ENCODE assay signal across 13 cellular contexts in the genomic region with DNA sequence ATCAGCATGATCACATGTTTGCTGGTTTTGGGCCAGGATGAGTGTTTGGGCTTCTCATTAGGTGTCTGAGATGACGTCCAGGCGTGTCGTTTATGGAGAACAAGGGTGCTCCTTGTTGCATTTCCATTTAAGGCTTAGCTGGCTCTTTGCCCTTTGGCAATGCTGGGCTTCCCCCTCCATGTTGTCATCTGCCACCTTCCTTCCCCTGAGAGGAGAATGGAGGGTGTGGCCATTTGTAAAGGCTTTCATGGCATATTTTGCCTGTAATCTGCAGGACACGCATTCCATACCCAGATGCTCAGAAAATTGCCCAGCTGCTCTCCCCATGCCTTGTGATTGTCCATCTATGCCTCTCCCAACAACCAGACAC. TPM values are rescaled to one million over a fixed set of nuclear protein-coding genes. Genes with fewer than 3 reads are reported as not detected.
A peak's percentile ranks its signal among the peaks of the same experiment; 100 is the strongest.
DNase-seq lines count a peak whose midpoint lies in the region; ATAC-seq and TF ChIP-seq lines count a peak whose summit lies in the region.
"Had no signal": no experiment of that assay in that cellular context is flagged by ENCODE, and none has a peak within 500 bp of the region (broad histone marks: within the 10 kb centered on the region; RNA-seq: fewer than 3 reads in every experiment).

No MANE protein-coding gene starts in this region.

- H3K4me3 ChIP-seq in SJCRH30 (no peak overlapping the region), left lung (no peak overlapping the region)
- H3K4me3 ChIP-seq: dorsolateral prefrontal cortex, K562 had no signal

- no peak overlapping the region for H3K27ac Mint-ChIP-seq in activated CD4-positive, alpha-beta T cell treated with anti-CD3 and anti-CD28 coated beads for 36 hours
- H3K27ac Mint-ChIP-seq: T-helper 1 cell treated with Interleukin-12 subunit alpha and Interleukin-12 subunit beta and Interleukin-4 antibody, amounts not matched to agents 30 μg/mL and 1 μg/mL, for 36 hours had no signal

- no peak for TF ChIP-seq CTCF in left lung (IDR thresholded peaks at IDR 0.05)

- peak overlapping the region; percentile 98 for H3K27ac ChIP-seq in SJCRH30
- peak overlapping the region in 1 of 2 donors; percentile 6 for H3K27ac ChIP-seq in left lung

- H3K36me3 Mint-ChIP-seq in activated CD4-positive, alpha-beta T cell treated with anti-CD3 and anti-CD28 coated beads for 36 hours (ENCODE audit: low read depth), result no peaks in the 10 kb centered on the region

- no peaks in the 10 kb centered on the region for H3K9me3 Mint-ChIP-seq in activated CD4-positive, alpha-beta T cell treated with anti-CD3 and anti-CD28 coated beads for 36 hours (ENCODE audit: low read depth)
- H3K9me3 Mint-ChIP-seq: activated T-cell treated with anti-CD3 and anti-CD28 coated beads, Interleukin-2, amount 50 U/mL, for 4 hours; T-helper 1 cell treated with Interleukin-12 subunit alpha and Interleukin-12 subunit beta and Interleukin-4 antibody, amounts not matched to agents 30 μg/mL and 1 μg/mL, for 36 hours had no signal

- intact Hi-C loops in left lung (cut with DNase I), result no loop called here
- intact Hi-C loops in activated CD4-positive, alpha-beta T cell treated with anti-CD3 and anti-CD28 coated beads for 36 hours (cut with DNase I, micrococcal nuclease), result no loop called here

- no peaks in the 10 kb centered on the region for H3K36me3 ChIP-seq in SJCRH30
- H3K36me3 ChIP-seq in left lung, result no peaks in the 10 kb centered on the region

- peak; percentile 12 for ATAC-seq in left lung
- ATAC-seq in activated CD4-positive, alpha-beta T cell treated with anti-CD3 and anti-CD28 coated beads for 36 hours, result no peak
- no peak for ATAC-seq in GM21390 (IDR thresholded peaks at IDR 0.05; ENCODE audit: unreplicated experiment)
- ATAC-seq: activated T-cell treated with anti-CD3 and anti-CD28 coated beads, Interleukin-2, amount 50 U/mL, for 4 hours; K562 had no signal

- POLR2A ChIA-PET in activated CD4-positive, alpha-beta T cell treated with anti-CD3 and anti-CD28 coated beads for 36 hours (lab: Charles Lee), result no interaction called here

- H3K9me3 ChIP-seq in SJCRH30 (replicated peaks) (no peaks in the 10 kb centered on the region), left lung (no peaks in the 10 kb centered on the region)

- H3K27me3 ChIP-seq in SJCRH30, result no peaks in the 10 kb centered on the region
- H3K27me3 ChIP-seq in left lung, result peaks cover 0 to 14% of the 10 kb centered on the region in 2 donors

- DNase-seq in COLO829 (ENCODE audit: low spot score), result peak; percentile 86
- DNase-seq in NCI-H1048 (lab: John Stamatoyannopoulos, UW), result peak; percentile 35
- DNase-seq in SJCRH30, result peak; percentile 97 to 98
- no peak for DNase-seq in left lung
- no peak for DNase-seq in activated CD4-positive, alpha-beta T cell treated with anti-CD3 and anti-CD28 coated beads for 36 hours
- DNase-seq in activated effector memory CD4-positive, alpha-beta T cell treated with Interleukin-2 at 50 U/mL for 16 hours, result no peak
- no peak for DNase-seq in NCI-H187 (lab: John Stamatoyannopoulos, UW)
- DNase-seq: activated T-cell treated with anti-CD3 and anti-CD28 coated beads, Interleukin-2, amount 50 U/mL, for 4 hours; occipital lobe had no signal

- H3K4me1 ChIP-seq in SJCRH30, result peaks cover 57% of the 10 kb centered on the region
- H3K4me1 ChIP-seq in left lung, result peaks cover 9 to 44% of the 10 kb centered on the region in 2 donors

- CTCF ChIA-PET in activated CD4-positive, alpha-beta T cell treated with anti-CD3 and anti-CD28 coated beads for 36 hours (lab: Charles Lee), result interaction anchor here (0.6 kb wide), 1 partner anchor 175 kb away, joined by 4 read pairs; no protein-coding TSS in a partner anchor

- peaks cover 17% of the 10 kb centered on the region for H3K27me3 Mint-ChIP-seq in activated CD4-positive, alpha-beta T cell treated with anti-CD3 and anti-CD28 coated beads for 36 hours

- no peak overlapping the region for H3K4me3 Mint-ChIP-seq in activated CD4-positive, alpha-beta T cell treated with anti-CD3 and anti-CD28 coated beads for 36 hours
- H3K4me3 Mint-ChIP-seq: activated T-cell treated with anti-CD3 and anti-CD28 coated beads, Interleukin-2, amount 50 U/mL, for 4 hours; T-helper 1 cell treated with Interleukin-12 subunit alpha and Interleukin-12 subunit beta and Interleukin-4 antibody, amounts not matched to agents 30 μg/mL and 1 μg/mL, for 36 hours had no signal

- no peaks in the 10 kb centered on the region for H3K4me1 Mint-ChIP-seq in activated CD4-positive, alpha-beta T cell treated with anti-CD3 and anti-CD28 coated beads for 36 hours

RNA-seq across cellular contexts. Expression of a gene that starts 27.7 kb away (rescaled TPM):
- total RNA-seq in SJCRH30 (2014; rRNA removed; shearing (Covaris generic)), result not detected in 2 replicates
- total RNA-seq in left lung, result 1 to 10 TPM; 2.1 to 2.8 TPM
- total RNA-seq in activated CD4-positive, alpha-beta T cell treated with anti-CD3 and anti-CD28 coated beads for 36 hours, result not detected
- total RNA-seq: activated T-cell treated with anti-CD3 and anti-CD28 coated beads, Interleukin-2, amount 50 U/mL, for 4 hours; K562 had no signal

Comparison
In these comparisons a context has a peak if more than half of its experiments do, and no peak if none do; other contexts are left out.
1. DNase-seq: peak in COLO829 (single experiment), NCI-H1048 (single experiment) and SJCRH30 (2 of 2); none in left lung (0 of 2), activated CD4-positive, alpha-beta T cell treated with anti-CD3 and anti-CD28 coated beads for 36 hours (single experiment), activated effector memory CD4-positive, alpha-beta T cell treated with Interleukin-2 at 50 U/mL for 16 hours (single experiment) and NCI-H187 (0 of 2).